ENCODE assay signal across 11 cellular contexts in genomic region chr16:16075463-16076399, GRCh38.
DNase-seq lines count a peak whose midpoint lies in the region; ATAC-seq, FAIRE-seq and TF ChIP-seq lines count a peak whose summit lies in the region.
"Had no signal": no experiment of that assay in that cellular context is flagged by ENCODE, and none has a peak within 500 bp of the region (broad histone marks: within the 10 kb centered on the region; RNA-seq: fewer than 3 reads in every experiment).

No MANE protein-coding gene starts in this region.

- H3K9me3 Mint-ChIP-seq in activated T-helper 1 cell treated with anti-CD3 and anti-CD28 coated beads, Interleukin-12 subunit alpha, Interleukin-12 subunit beta, Interleukin-2, Interleukin-4 antibody, amounts not matched to agents 30 ng/mL and 10 ng/mL and 1 ng/mL, durations not matched to agents 14 hours and 24 hours and 36 hours: no peaks in the 10 kb centered on the region
- H3K9me3 Mint-ChIP-seq in activated CD4-positive, alpha-beta T cell treated with anti-CD3 and anti-CD28 coated beads for 36 hours (ENCODE audit: low read depth): no peaks in the 10 kb centered on the region
- H3K9me3 Mint-ChIP-seq: T-cell had no signal

- peaks cover 3% of the 10 kb centered on the region for H3K4me1 ChIP-seq in right cardiac atrium (ENCODE audit: control insufficient read depth, insufficient read depth, low read length)
- H3K4me1 ChIP-seq in gastrocnemius medialis: peaks cover 44 to 52% of the 10 kb centered on the region in 2 donors

- no peak for FAIRE-seq in frontal cortex (lab: Jason Lieb, UNC)
- FAIRE-seq: G401.6, keratinocyte had no signal

- H3K4me3 ChIP-seq in right cardiac atrium (ENCODE audit: low read length) (no peak overlapping the region), gastrocnemius medialis (no peak overlapping the region)

- ATAC-seq in right cardiac atrium (peak in 1 of 2 donors; percentile 24), gastrocnemius medialis (peak; percentile 83 to 87)
- ATAC-seq in activated CD4-positive, alpha-beta T cell treated with anti-CD3 and anti-CD28 coated beads for 36 hours: no peak
- ATAC-seq: T-cell had no signal

- CTCF ChIA-PET in activated CD4-positive, alpha-beta T cell treated with anti-CD3 and anti-CD28 coated beads for 36 hours (lab: Charles Lee): interaction anchor here (0.8 to 1.4 kb wide), 3 partner anchors 8 to 81 kb away, joined by 3 read pairs; no protein-coding TSS in a partner anchor

- TF ChIP-seq CTCF in gastrocnemius medialis (IDR thresholded peaks at IDR 0.05 in 4 of 5, conservative IDR thresholded peaks at IDR 0.05 in 1 of 5): no peak

- H3K4me1 Mint-ChIP-seq in activated T-helper 1 cell treated with anti-CD3 and anti-CD28 coated beads, Interleukin-12 subunit alpha, Interleukin-12 subunit beta, Interleukin-2, Interleukin-4 antibody, amounts not matched to agents 30 ng/mL and 10 ng/mL and 1 ng/mL, durations not matched to agents 14 hours and 24 hours and 36 hours (ENCODE audit: low read depth): peaks cover 11% of the 10 kb centered on the region
- H3K4me1 Mint-ChIP-seq in activated CD4-positive, alpha-beta T cell treated with anti-CD3 and anti-CD28 coated beads for 36 hours: no peaks in the 10 kb centered on the region

- H3K27me3 Mint-ChIP-seq in activated T-helper 1 cell treated with anti-CD3 and anti-CD28 coated beads, Interleukin-12 subunit alpha, Interleukin-12 subunit beta, Interleukin-2, Interleukin-4 antibody, amounts not matched to agents 30 ng/mL and 10 ng/mL and 1 ng/mL, durations not matched to agents 14 hours and 24 hours and 36 hours (ENCODE audit: insufficient read depth): no peaks in the 10 kb centered on the region
- no peaks in the 10 kb centered on the region for H3K27me3 Mint-ChIP-seq in activated CD4-positive, alpha-beta T cell treated with anti-CD3 and anti-CD28 coated beads for 36 hours
- H3K27me3 Mint-ChIP-seq: T-cell had no signal

- intact Hi-C loops in activated T-helper 1 cell treated with anti-CD3 and anti-CD28 coated beads, Interleukin-12 subunit alpha, Interleukin-12 subunit beta, Interleukin-2, Interleukin-4 antibody, amounts not matched to agents 30 ng/mL and 10 ng/mL and 1 ng/mL, durations not matched to agents 14 hours and 24 hours and 36 hours (cut with micrococcal nuclease): no loop called here
- intact Hi-C loops in right cardiac atrium (cut with DNase I): no loop called here
- intact Hi-C loops in gastrocnemius medialis (cut with DNase I; ENCODE audit: low total_unique reads): loop anchor here (1.0 kb wide), 1 partner anchor 15 kb away; no protein-coding TSS in a partner anchor
- intact Hi-C loops in activated CD4-positive, alpha-beta T cell treated with anti-CD3 and anti-CD28 coated beads for 36 hours (cut with DNase I, micrococcal nuclease): no loop called here

- in situ Hi-C loops in gastrocnemius medialis (cut with MboI; ENCODE audit: low sequenced_read_pairs in 4 of 4): no loop called here

- WGBS in right cardiac atrium: 86% methylated on average over 29 of the region's 29 CpGs

- H3K27ac Mint-ChIP-seq in activated T-helper 1 cell treated with anti-CD3 and anti-CD28 coated beads, Interleukin-12 subunit alpha, Interleukin-12 subunit beta, Interleukin-2, Interleukin-4 antibody, amounts not matched to agents 30 ng/mL and 10 ng/mL and 1 ng/mL, durations not matched to agents 14 hours and 24 hours and 36 hours: peak overlapping the region; percentile 58
- no peak overlapping the region for H3K27ac Mint-ChIP-seq in activated CD4-positive, alpha-beta T cell treated with anti-CD3 and anti-CD28 coated beads for 36 hours
- H3K27ac Mint-ChIP-seq: T-cell had no signal

- peaks cover 0 to 12% of the 10 kb centered on the region in 2 donors for H3K36me3 ChIP-seq in gastrocnemius medialis

- H3K27me3 ChIP-seq in right cardiac atrium (ENCODE audit: control insufficient read depth, insufficient read depth) (no peaks in the 10 kb centered on the region), gastrocnemius medialis (no peaks in the 10 kb centered on the region)

- H3K36me3 Mint-ChIP-seq in activated T-helper 1 cell treated with anti-CD3 and anti-CD28 coated beads, Interleukin-12 subunit alpha, Interleukin-12 subunit beta, Interleukin-2, Interleukin-4 antibody, amounts not matched to agents 30 ng/mL and 10 ng/mL and 1 ng/mL, durations not matched to agents 14 hours and 24 hours and 36 hours (ENCODE audit: low read depth): peaks cover 58% of the 10 kb centered on the region
- peaks cover 49% of the 10 kb centered on the region for H3K36me3 Mint-ChIP-seq in activated CD4-positive, alpha-beta T cell treated with anti-CD3 and anti-CD28 coated beads for 36 hours (ENCODE audit: low read depth)

- no peak overlapping the region for H3K4me3 Mint-ChIP-seq in activated T-helper 1 cell treated with anti-CD3 and anti-CD28 coated beads, Interleukin-12 subunit alpha, Interleukin-12 subunit beta, Interleukin-2, Interleukin-4 antibody, amounts not matched to agents 30 ng/mL and 10 ng/mL and 1 ng/mL, durations not matched to agents 14 hours and 24 hours and 36 hours
- no peak overlapping the region for H3K4me3 Mint-ChIP-seq in activated CD4-positive, alpha-beta T cell treated with anti-CD3 and anti-CD28 coated beads for 36 hours
- H3K4me3 Mint-ChIP-seq: T-cell had no signal

- TF ChIP-seq POLR2A in gastrocnemius medialis (IDR thresholded peaks at IDR 0.05): peak in 1 of 2 donors; percentile 25
- no peak for TF ChIP-seq POLR2A in erythroblast (IDR thresholded peaks at IDR 0.05; ENCODE audit: low read length)

- H3K27ac ChIP-seq in right cardiac atrium (ENCODE audit: low read length) (no peak overlapping the region), gastrocnemius medialis (peak overlapping the region; percentile 78 to 92 (median 89))

- POLR2A ChIA-PET in activated CD4-positive, alpha-beta T cell treated with anti-CD3 and anti-CD28 coated beads for 36 hours (lab: Charles Lee): no interaction called here

- DNase-seq in GM04504 (ENCODE audit: low read depth) (peak; percentile 50), right cardiac atrium (peak in 2 of 3 donors; percentile 60 to 79), gastrocnemius medialis (peak; percentile 87 to 96), NCI-H2227 treated with DMSO at 0.1 percent for 48 hours (lab: John Stamatoyannopoulos, UW) (no peak), frontal cortex (ENCODE audit: low spot score in 2 of 2) (no peak), erythroblast (lab: John Stamatoyannopoulos, UW) (no peak)
- DNase-seq in activated T-helper 1 cell treated with anti-CD3 and anti-CD28 coated beads, Interleukin-12 subunit alpha, Interleukin-12 subunit beta, Interleukin-2, Interleukin-4 antibody, amounts not matched to agents 30 ng/mL and 10 ng/mL and 1 ng/mL, durations not matched to agents 14 hours and 24 hours and 36 hours (ENCODE audit: low spot score): no peak
- DNase-seq in activated CD4-positive, alpha-beta T cell treated with anti-CD3 and anti-CD28 coated beads for 36 hours: no peak

- H3K9me3 ChIP-seq in right cardiac atrium (ENCODE audit: control insufficient read depth, low read length) (no peaks in the 10 kb centered on the region), gastrocnemius medialis (no peaks in the 10 kb centered on the region)

Comparison
In these comparisons a context has a peak if more than half of its experiments do, and no peak if none do; other contexts are left out.
1. DNase-seq: peak in GM04504 (single experiment), right cardiac atrium (2 of 3) and gastrocnemius medialis (2 of 2); none in activated T-helper 1 cell treated with anti-CD3 and anti-CD28 coated beads, Interleukin-12 subunit alpha, Interleukin-12 subunit beta, Interleukin-2, Interleukin-4 antibody, amounts not matched to agents 30 ng/mL and 10 ng/mL and 1 ng/mL, durations not matched to agents 14 hours and 24 hours and 36 hours (single experiment), NCI-H2227 treated with DMSO at 0.1 percent for 48 hours (single experiment), frontal cortex (0 of 2), erythroblast (0 of 2) and activated CD4-positive, alpha-beta T cell treated with anti-CD3 and anti-CD28 coated beads for 36 hours (single experiment).